ENCODE assay signal across 8 cellular contexts in the genomic region with DNA sequence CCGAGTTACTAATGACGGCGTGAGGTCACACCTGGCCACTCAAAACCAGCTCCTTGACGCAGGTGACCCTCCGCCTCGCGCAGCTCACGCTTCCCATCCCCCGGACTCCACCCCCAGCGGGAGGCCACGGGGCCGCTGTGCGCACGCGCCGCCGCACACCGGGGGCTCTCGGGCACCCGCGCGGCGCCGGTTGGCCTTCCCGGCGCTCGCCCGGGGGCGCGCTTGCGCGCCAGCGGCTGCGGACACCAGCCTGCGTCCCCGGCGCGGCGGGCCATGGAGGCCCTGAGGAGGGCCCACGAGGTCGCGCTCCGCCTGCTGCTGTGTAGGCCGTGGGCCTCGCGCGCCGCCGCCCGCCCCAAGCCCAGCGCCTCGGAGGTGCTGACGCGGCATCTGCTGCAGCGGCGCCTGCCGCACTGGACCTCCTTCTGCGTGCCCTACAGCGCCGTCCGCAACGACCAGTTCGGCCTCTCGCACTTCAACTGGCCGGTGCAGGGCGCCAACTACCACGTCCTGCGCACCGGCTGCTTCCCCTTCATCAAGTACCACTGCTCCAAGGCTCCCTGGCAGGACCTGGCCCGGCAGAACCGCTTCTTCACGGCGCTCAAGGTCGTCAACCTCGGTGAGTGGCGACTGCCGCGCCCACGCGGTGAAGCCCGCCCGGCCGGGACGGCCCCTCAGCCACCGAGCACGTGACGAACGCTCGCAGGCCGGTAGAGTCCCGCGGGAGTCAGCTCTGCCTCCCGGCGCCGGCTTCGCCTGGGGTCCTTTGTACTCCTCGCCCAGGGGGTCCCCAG. TPM values are rescaled to one million over a fixed set of nuclear protein-coding genes. Genes with fewer than 3 reads are reported as not detected.
DNase-seq lines count a peak whose midpoint lies in the region; ATAC-seq and TF ChIP-seq lines count a peak whose summit lies in the region.

A gene (plus strand): TSS at position 156 of the 794 bp plus-strand sequence. CDS start 118 bp downstream, at position 274.

- intact Hi-C loops in colonic mucosa (cut with DNase I), result no loop called here

- ATAC-seq in GM19025 (IDR thresholded peaks at IDR 0.05; ENCODE audit: low read depth, unreplicated experiment) (peak; percentile 77), HG03175 (IDR thresholded peaks at IDR 0.05; ENCODE audit: unreplicated experiment) (peak; percentile 66), left lobe of liver (peak; percentile 89)

- peak within 1 kb of the TSS; percentile 98 for H3K27ac ChIP-seq in colonic mucosa

- TF ChIP-seq CTCF in colonic mucosa (IDR thresholded peaks at IDR 0.05), result no peak

- H3K4me1 ChIP-seq in colonic mucosa, result peaks cover 3% of the 10 kb centered on the region

- no peaks in the 10 kb centered on the region for H3K9me3 ChIP-seq in colonic mucosa

- no peaks in the 10 kb centered on the region for H3K27me3 ChIP-seq in colonic mucosa

- peak; percentile 82 for DNase-seq in Ammon's horn (ENCODE audit: low spot score)
- peak; percentile 51 for DNase-seq in NCI-H345 treated with DMSO at 0.1 percent for 48 hours (lab: John Stamatoyannopoulos, UW; ENCODE audit: unreplicated experiment)
- DNase-seq in activated CD4-positive, alpha-beta T cell treated with anti-CD3 and anti-CD28 coated beads for 4 hours, result peak; percentile 80 to 82
- peak; percentile 91 for DNase-seq in colonic mucosa
- DNase-seq in left lobe of liver (ENCODE audit: low spot score), result peak; percentile 95
- peak; percentile 85 to 87 for DNase-seq in stimulated activated CD4-positive, alpha-beta T cell treated with anti-CD3 and anti-CD28 coated beads, Interleukin-2, amount 100 ng/mL, for 24 hours

- peak within 1 kb of the TSS; percentile 84 to 96 for H3K9ac ChIP-seq in colonic mucosa (ENCODE audit: low read depth in 2 of 2, low read length in 2 of 2)

- peak within 1 kb of the TSS; percentile 85 for H3K4me3 ChIP-seq in colonic mucosa

- no peaks in the 10 kb centered on the region for H3K36me3 ChIP-seq in colonic mucosa

RNA-seq across cellular contexts. Expression of the gene that starts here (rescaled TPM):
- total RNA-seq in colonic mucosa (1 to 10 TPM; 5.4 to 6.2 TPM), left lobe of liver (2.3 TPM)

Comparison
In these comparisons a context has a peak if more than half of its experiments do, and no peak if none do; other contexts are left out.
1. Peak in every context shown above with its lines: DNase-seq, ATAC-seq, H3K4me3 ChIP-seq and H3K27ac ChIP-seq.